18 cellular contexts compared by ENCODE assay signal in the genomic region with DNA sequence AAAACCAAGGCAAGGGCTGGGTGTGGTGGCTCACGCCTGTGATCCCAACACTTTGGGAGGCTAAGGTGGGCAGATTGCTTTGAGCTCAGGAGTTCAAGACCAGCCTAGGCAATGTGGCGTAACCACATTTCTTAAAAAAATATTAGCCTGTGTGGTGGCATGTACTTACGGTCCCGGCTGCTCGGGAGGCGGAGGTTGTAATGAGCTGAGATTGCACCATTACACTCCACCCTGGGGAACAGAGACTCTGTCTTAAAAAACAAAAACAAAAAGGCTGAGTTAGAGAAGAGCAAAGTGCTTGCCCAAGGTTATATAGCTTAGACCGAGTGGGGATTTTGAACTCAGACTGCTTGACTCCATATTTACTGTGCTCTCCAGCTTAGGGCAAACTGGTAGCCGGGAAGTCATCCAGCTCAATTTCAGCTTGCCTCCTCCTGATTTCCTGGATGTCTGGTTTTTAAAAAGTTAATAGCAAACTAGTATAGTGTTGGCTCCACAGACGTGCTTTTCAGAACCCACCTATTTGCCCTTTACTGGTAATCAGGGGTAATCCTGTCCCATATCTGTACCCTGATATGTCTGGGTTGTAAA.
"Had no signal": no experiment of that assay in that cellular context is flagged by ENCODE, and none has a peak within 500 bp of the region (broad histone marks: within the 10 kb centered on the region; RNA-seq: fewer than 3 reads in every experiment).

No MANE protein-coding gene starts in this region.

- H3K27me3 ChIP-seq: ascending aorta, gastroesophageal sphincter, vagina had no signal

- H3K9me3 ChIP-seq: ascending aorta, vagina had no signal

- H3K36me3 ChIP-seq: ascending aorta, gastroesophageal sphincter, left ventricle myocardium inferior, vagina had no signal

- H3K27ac ChIP-seq: ascending aorta, gastroesophageal sphincter, left ventricle myocardium inferior, vagina, VCaP had no signal

- DNase-seq: activated CD4-positive, alpha-beta T cell treated with anti-CD3 and anti-CD28 coated beads, Interleukin-2, amount 10 ng/mL, durations not matched to agents 24 days and 14 days; activated CD8-positive, alpha-beta T cell treated with anti-CD3 and anti-CD28 coated beads for 36 hours; activated gamma-delta T cell treated with Interleukin-2 at 50 U/mL for 16 hours; central memory CD4-positive, alpha-beta T cell; head of caudate nucleus; left ventricle myocardium inferior; nephron progenitor cell; stimulated activated CD4-positive, alpha-beta T cell treated with anti-CD3 and anti-CD28 coated beads, Interleukin-15, amount 100 ng/mL, for 24 hours; stimulated activated naive B cell treated with anti-CD40 and anti-IgM and Interleukin-4, amounts not matched to agents 10 μg/mL and 1 μg/mL and 100 μg/mL, for 72 hours; T-helper 2 cell; trophoblast cell had no signal

- H3K4me3 ChIP-seq: ascending aorta, gastroesophageal sphincter, left ventricle myocardium inferior, smooth muscle cell, vagina had no signal

- ATAC-seq: activated CD4-positive, CD25-positive, alpha-beta regulatory T cell treated with anti-CD3 and anti-CD28 coated beads, Interleukin-2, amount 50 U/mL, for 24 hours; activated CD8-positive, alpha-beta T cell treated with anti-CD3 and anti-CD28 coated beads for 36 hours; gastroesophageal sphincter; sciatic nerve; stimulated activated naive B cell treated with anti-CD40 and anti-IgM and Interleukin-4, amounts not matched to agents 10 μg/mL and 1 μg/mL and 100 μg/mL, for 72 hours had no signal

- H3K4me1 ChIP-seq: ascending aorta, gastroesophageal sphincter, left ventricle myocardium inferior, vagina had no signal
